In genomic region chr1:155940993-155941844, GRCh38 we compare ENCODE assay signal across 8 cellular contexts. TPM values are rescaled to one million over a fixed set of nuclear protein-coding genes. Genes with fewer than 3 reads are reported as not detected.
A peak's percentile ranks its signal among the peaks of the same experiment; 100 is the strongest.
DNase-seq lines count a peak whose midpoint lies in the region; ATAC-seq, FAIRE-seq and TF ChIP-seq lines count a peak whose summit lies in the region.

A gene with protein sequence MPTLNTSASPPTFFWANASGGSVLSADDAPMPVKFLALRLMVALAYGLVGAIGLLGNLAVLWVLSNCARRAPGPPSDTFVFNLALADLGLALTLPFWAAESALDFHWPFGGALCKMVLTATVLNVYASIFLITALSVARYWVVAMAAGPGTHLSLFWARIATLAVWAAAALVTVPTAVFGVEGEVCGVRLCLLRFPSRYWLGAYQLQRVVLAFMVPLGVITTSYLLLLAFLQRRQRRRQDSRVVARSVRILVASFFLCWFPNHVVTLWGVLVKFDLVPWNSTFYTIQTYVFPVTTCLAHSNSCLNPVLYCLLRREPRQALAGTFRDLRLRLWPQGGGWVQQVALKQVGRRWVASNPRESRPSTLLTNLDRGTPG (plus strand): TSS chr1:155941638. CDS start chr1:155941710, 72 bp downstream.

- H3K27me3 Mint-ChIP-seq in CD4-positive, CD25-positive, alpha-beta regulatory T cell = no peaks in the 10 kb centered on the region
- no peaks in the 10 kb centered on the region for H3K27me3 Mint-ChIP-seq in activated T-helper 2 cell treated with anti-CD3 and anti-CD28 coated beads, Interferon-gamma antibody, Interleukin-2, Interleukin-4, amounts not matched to agents 10 μg/mL and 5 μg/mL and 100 μg/mL, durations not matched to agents 14 hours and 24 hours and 36 hours (ENCODE audit: low read depth)

- peaks cover 6% of the 10 kb centered on the region for H3K36me3 Mint-ChIP-seq in CD4-positive, CD25-positive, alpha-beta regulatory T cell
- peaks cover 18% of the 10 kb centered on the region for H3K36me3 Mint-ChIP-seq in activated T-helper 2 cell treated with anti-CD3 and anti-CD28 coated beads, Interferon-gamma antibody, Interleukin-2, Interleukin-4, amounts not matched to agents 10 μg/mL and 5 μg/mL and 100 μg/mL, durations not matched to agents 14 hours and 24 hours and 36 hours (ENCODE audit: low read depth)

- peak within 1 kb of the TSS; percentile 38 to 48 (median 46) for H3K4me3 Mint-ChIP-seq in CD4-positive, CD25-positive, alpha-beta regulatory T cell
- H3K4me3 Mint-ChIP-seq in activated T-helper 2 cell treated with anti-CD3 and anti-CD28 coated beads, Interferon-gamma antibody, Interleukin-2, Interleukin-4, amounts not matched to agents 10 μg/mL and 5 μg/mL and 100 μg/mL, durations not matched to agents 14 hours and 24 hours and 36 hours (ENCODE audit: low read depth) = no peak within 1 kb of the TSS

- intact Hi-C loops in activated T-helper 2 cell treated with anti-CD3 and anti-CD28 coated beads, Interferon-gamma antibody, Interleukin-2, Interleukin-4, amounts not matched to agents 10 μg/mL and 5 μg/mL and 100 μg/mL, durations not matched to agents 14 hours and 24 hours and 36 hours (cut with micrococcal nuclease) = no loop called here
- intact Hi-C loops in right lobe of liver (cut with DNase I) = loop anchor here in 1 of 2 donors (5.0 kb wide), 1 partner anchor 41 kb away; no protein-coding TSS in a partner anchor

- peaks cover 15 to 60% (median 39%) of the 10 kb centered on the region in 4 donors for H3K4me1 Mint-ChIP-seq in CD4-positive, CD25-positive, alpha-beta regulatory T cell
- H3K4me1 Mint-ChIP-seq in activated T-helper 2 cell treated with anti-CD3 and anti-CD28 coated beads, Interferon-gamma antibody, Interleukin-2, Interleukin-4, amounts not matched to agents 10 μg/mL and 5 μg/mL and 100 μg/mL, durations not matched to agents 14 hours and 24 hours and 36 hours (ENCODE audit: low read depth) = peaks cover 39% of the 10 kb centered on the region

- DNase-seq in CD4-positive, CD25-positive, alpha-beta regulatory T cell = no peak
- DNase-seq in HPDE6-E6E7 (ENCODE audit: extremely low spot score) = peak; percentile 25
- no peak for DNase-seq in activated T-helper 2 cell treated with anti-CD3 and anti-CD28 coated beads, Interferon-gamma antibody, Interleukin-2, Interleukin-4, amounts not matched to agents 10 μg/mL and 5 μg/mL and 100 μg/mL, durations not matched to agents 14 hours and 24 hours and 36 hours (ENCODE audit: low spot score)
- no peak for DNase-seq in right lobe of liver
- no peak for DNase-seq in GM19239 (ENCODE audit: insufficient read length, low spot score)
- no peak for DNase-seq in DMS79 (lab: John Stamatoyannopoulos, UW)
- DNase-seq in SK-N-DZ (ENCODE audit: low spot score) = no peak

- no peaks in the 10 kb centered on the region for H3K9me3 ChIP-seq in CD4-positive, CD25-positive, alpha-beta regulatory T cell (ENCODE audit: control insufficient read depth in 2 of 2, low read length in 2 of 2)
- no peaks in the 10 kb centered on the region for H3K9me3 ChIP-seq in right lobe of liver

- 79% methylated on average over 7 of the region's 11 CpGs for WGBS in right lobe of liver (ENCODE audit: insufficient coverage, low coverage, low lambda C conversion rate, missing lambda C conversion rate)

- ATAC-seq in CD4-positive, CD25-positive, alpha-beta regulatory T cell (ENCODE audit: low read depth in 2 of 2) = no peak
- ATAC-seq in right lobe of liver (peak in 1 of 4 donors; percentile 3), HG02623 (IDR thresholded peaks at IDR 0.05; ENCODE audit: unreplicated experiment) (no peak)

- no peaks in the 10 kb centered on the region for H3K9me3 Mint-ChIP-seq in CD4-positive, CD25-positive, alpha-beta regulatory T cell
- no peaks in the 10 kb centered on the region for H3K9me3 Mint-ChIP-seq in activated T-helper 2 cell treated with anti-CD3 and anti-CD28 coated beads, Interferon-gamma antibody, Interleukin-2, Interleukin-4, amounts not matched to agents 10 μg/mL and 5 μg/mL and 100 μg/mL, durations not matched to agents 14 hours and 24 hours and 36 hours

- peaks cover 38% of the 10 kb centered on the region for H3K4me1 ChIP-seq in CD4-positive, CD25-positive, alpha-beta regulatory T cell (ENCODE audit: control insufficient read depth, insufficient read depth, low read length, poor library complexity, severe bottlenecking)
- H3K4me1 ChIP-seq in right lobe of liver = peaks cover 0 to 9% (median 3%) of the 10 kb centered on the region in 4 donors

- FAIRE-seq in GM19239 (lab: Jason Lieb, UNC) = no peak

- no peaks in the 10 kb centered on the region for H3K27me3 ChIP-seq in CD4-positive, CD25-positive, alpha-beta regulatory T cell (ENCODE audit: control insufficient read depth, insufficient read depth, low read length)
- no peaks in the 10 kb centered on the region for H3K27me3 ChIP-seq in right lobe of liver

- TF ChIP-seq POLR2A in right lobe of liver (IDR thresholded peaks at IDR 0.05) = no peak

- H3K27ac ChIP-seq in CD4-positive, CD25-positive, alpha-beta regulatory T cell (ENCODE audit: insufficient read depth, low read length, poor library complexity, severe bottlenecking) = peak within 1 kb of the TSS; percentile 36
- H3K27ac ChIP-seq in right lobe of liver = peak within 1 kb of the TSS; percentile 10 to 51 (median 37)

- peak within 1 kb of the TSS; percentile 72 to 90 (median 86) for H3K27ac Mint-ChIP-seq in CD4-positive, CD25-positive, alpha-beta regulatory T cell
- H3K27ac Mint-ChIP-seq in activated T-helper 2 cell treated with anti-CD3 and anti-CD28 coated beads, Interferon-gamma antibody, Interleukin-2, Interleukin-4, amounts not matched to agents 10 μg/mL and 5 μg/mL and 100 μg/mL, durations not matched to agents 14 hours and 24 hours and 36 hours = peak within 1 kb of the TSS; percentile 83

- no peak within 1 kb of the TSS for H3K4me3 ChIP-seq in CD4-positive, CD25-positive, alpha-beta regulatory T cell (ENCODE audit: low read depth, low read length)
- no peak within 1 kb of the TSS for H3K4me3 ChIP-seq in right lobe of liver

- no peaks in the 10 kb centered on the region for H3K36me3 ChIP-seq in CD4-positive, CD25-positive, alpha-beta regulatory T cell (ENCODE audit: control insufficient read depth, insufficient read depth, low read length)
- H3K36me3 ChIP-seq in right lobe of liver = no peaks in the 10 kb centered on the region

- no peak for TF ChIP-seq CTCF in right lobe of liver (IDR thresholded peaks at IDR 0.05)

RNA-seq across cellular contexts. Expression of the gene that starts here (rescaled TPM):
- not detected for total RNA-seq in CD4-positive, CD25-positive, alpha-beta regulatory T cell
- polyA plus RNA-seq in CD4-positive, CD25-positive, alpha-beta regulatory T cell = 1 to 10 TPM in 1 of 4 donors, under 1 TPM in 1, not detected in 2; 0.32 to 1.4 TPM
- total RNA-seq in activated T-helper 2 cell treated with anti-CD3 and anti-CD28 coated beads, Interferon-gamma antibody, Interleukin-2, Interleukin-4, amounts not matched to agents 10 μg/mL and 5 μg/mL and 100 μg/mL, durations not matched to agents 14 hours and 24 hours and 36 hours = not detected in 2 replicates
- total RNA-seq in right lobe of liver = not detected
- polyA plus RNA-seq in SK-N-DZ (2014; cell fraction: cytosol; rRNA removed) = not detected in 2 replicates
- not detected in 2 replicates for polyA plus RNA-seq in SK-N-DZ (2014; cell fraction: nucleus; rRNA removed)
